In genomic region chr11:44592125-44592643, GRCh38 we compare ENCODE assay signal across 11 cellular contexts. TPM values are rescaled to one million over a fixed set of nuclear protein-coding genes. Genes with fewer than 3 reads are reported as not detected.
DNase-seq lines count a peak whose midpoint lies in the region; ATAC-seq, FAIRE-seq and TF ChIP-seq lines count a peak whose summit lies in the region.
"Had no signal": no experiment of that assay in that cellular context is flagged by ENCODE, and none has a peak within 500 bp of the region (broad histone marks: within the 10 kb centered on the region; RNA-seq: fewer than 3 reads in every experiment).

No MANE protein-coding gene starts in this region.

- intact Hi-C loops in right lobe of liver (cut with DNase I), result no loop called here
- intact Hi-C loops in HepG2 (cut with micrococcal nuclease; ENCODE audit: unreplicated experiment), result no loop called here

- H2AFZ ChIP-seq in HepG2 (ENCODE audit: low read length), result no peak overlapping the region

- H3K9me3 Mint-ChIP-seq in naive B cell, result no peaks in the 10 kb centered on the region

- H3K36me3 ChIP-seq in right lobe of liver (peaks cover 0 to 3% (median 0%) of the 10 kb centered on the region in 4 donors), HepG2 (replicated peaks in 1 of 2; ENCODE audit: control insufficient read depth in 1 of 2, insufficient read depth in 2 of 2, low read length in 2 of 2) (no peaks in the 10 kb centered on the region)

- H3K27ac ChIP-seq in right lobe of liver (no peak overlapping the region), HepG2 (ENCODE audit: extremely low read length, insufficient read depth, low read length) (no peak overlapping the region)

- ATAC-seq in right lobe of liver, result peak in 3 of 4 donors; percentile 4 to 16 (median 11)
- no peak for ATAC-seq in HepG2
- no peak for ATAC-seq in naive B cell (ENCODE audit: low read depth in 2 of 2)
- ATAC-seq in HG02642 (IDR thresholded peaks at IDR 0.05; ENCODE audit: poor library complexity, unreplicated experiment), result no peak
- ATAC-seq in GM18907 (IDR thresholded peaks at IDR 0.05; ENCODE audit: unreplicated experiment), result no peak

- no peak for TF ChIP-seq CTCF in right lobe of liver (IDR thresholded peaks at IDR 0.05)
- TF ChIP-seq CTCF in HepG2 (CRISPR knock-in tag; IDR thresholded peaks at IDR 0.05), result no peak
- no peak for TF ChIP-seq CTCF in choroid plexus epithelial cell (conservative IDR thresholded peaks at IDR 0.05; ENCODE audit: low read depth, low read length)

- H3K79me2 ChIP-seq in HepG2 (ENCODE audit: insufficient read depth, low read length), result no peaks in the 10 kb centered on the region

- H3K4me3 ChIP-seq in right lobe of liver (no peak overlapping the region), HepG2 (replicated peaks in 1 of 3; ENCODE audit: insufficient read depth in 1 of 3, low read depth in 2 of 3, low read length in 3 of 3) (no peak overlapping the region), choroid plexus epithelial cell (ENCODE audit: low read depth, low read length) (no peak overlapping the region)

- peaks cover 19 to 28% of the 10 kb centered on the region in 2 donors for H3K36me3 Mint-ChIP-seq in naive B cell

- no peak for TF ChIP-seq EP300 in HepG2 (IDR thresholded peaks at IDR 0.05; ENCODE audit: low read depth in 2 of 2, low read length in 2 of 2)
- TF ChIP-seq EP300 in HepG2 (CRISPR knock-in tag; IDR thresholded peaks at IDR 0.05; ENCODE audit: borderline replicate concordance), result no peak

- peak overlapping the region in 5 of 6 donors; percentile 49 to 99 (median 70) for H3K27ac Mint-ChIP-seq in naive B cell

- CTCF ChIA-PET in HepG2 (lab: Yijun Ruan, JAX; ENCODE audit: low intra/inter-chr PET ratio, low total read pairs), result no interaction called here

- DNase-seq in right lobe of liver, result no peak
- no peak for DNase-seq in HepG2 (ENCODE audit: low spot score)
- DNase-seq in choroid plexus epithelial cell (ENCODE audit: low read depth), result peak; percentile 59
- DNase-seq in naive B cell, result no peak
- no peak for DNase-seq in G401 (ENCODE audit: low spot score)
- no peak for DNase-seq in kidney glomerular epithelial cell (lab: John Stamatoyannopoulos, UW)
- DNase-seq: activated gamma-delta T cell, posterior cingulate gyrus had no signal

- BruUV-seq in HepG2 (replicated peaks; lab: Mats Ljungman, UMichigan), result no TSS peak

- H3K27me3 ChIP-seq in right lobe of liver (no peaks in the 10 kb centered on the region), HepG2 (ENCODE audit: control insufficient read depth in 1 of 2, insufficient read depth in 2 of 2, low read length in 2 of 2) (peaks cover 6 to 12% of the 10 kb centered on the region in 2 experiments; a peak in 3 of 5 replicates)

- no peaks in the 10 kb centered on the region for H3K27me3 Mint-ChIP-seq in naive B cell

- peaks cover 0 to 20% (median 4%) of the 10 kb centered on the region in 4 donors for H3K4me1 ChIP-seq in right lobe of liver
- H3K4me1 ChIP-seq in HepG2 (ENCODE audit: insufficient read depth, low read length), result no peaks in the 10 kb centered on the region

- no peaks in the 10 kb centered on the region for H4K20me1 ChIP-seq in HepG2 (ENCODE audit: insufficient read depth, low read length)

- TF ChIP-seq RAD21 in HepG2 (CRISPR knock-in tag; IDR thresholded peaks at IDR 0.05), result no peak

- H3K4me2 ChIP-seq in HepG2 (ENCODE audit: low read depth, low read length), result no peak overlapping the region

- no peak for FAIRE-seq in HepG2 (lab: Jason Lieb, UNC)
- FAIRE-seq: D721Med had no signal

- 85% methylated on average over 6 of the region's 9 CpGs for WGBS in right lobe of liver (ENCODE audit: insufficient coverage, low coverage, low lambda C conversion rate, missing lambda C conversion rate)
- 48% methylated on average over 8 of the region's 9 CpGs for WGBS in HepG2 (ENCODE audit: low lambda C conversion rate)

- POLR2A ChIA-PET in HepG2 (lab: Yijun Ruan, JAX), result no interaction called here

- TF ChIP-seq POLR2A in right lobe of liver (IDR thresholded peaks at IDR 0.05) (no peak), HepG2 (IDR thresholded peaks at IDR 0.05; ENCODE audit: insufficient read depth in 1 of 2, low read depth in 2 of 2, low read length in 2 of 2) (no peak)

- H3K9me3 ChIP-seq in right lobe of liver, result no peaks in the 10 kb centered on the region
- H3K9me3 ChIP-seq in HepG2 (ENCODE audit: low read length), result no peaks in the 10 kb centered on the region

- in situ Hi-C loops in HepG2 (cut with HindIII; ENCODE audit: extremely low pct_ligation_motif_present, low pct_unique_long_range_greater_than_20kb) (no loop called here), G401 (cut with HindIII; ENCODE audit: low sequenced_read_pairs) (no loop called here)

- peaks cover 41 to 67% (median 46%) of the 10 kb centered on the region in 3 donors for H3K4me1 Mint-ChIP-seq in naive B cell

- H3K4me3 Mint-ChIP-seq in naive B cell, result peak overlapping the region in 1 of 8 donors; percentile 63

- no peak overlapping the region for H3K9ac ChIP-seq in HepG2 (ENCODE audit: insufficient read depth, low read depth, low read length)

TF ChIP-seq in HepG2, 621 proteins besides CTCF, POLR2A, EP300 and RAD21 (continues in another document):
- TF ChIP-seq HOXA7 (CRISPR knock-in tag; IDR thresholded peaks at IDR 0.05), result no peak
- no peak for TF ChIP-seq ZNF780A (CRISPR knock-in tag; IDR thresholded peaks at IDR 0.05)
- no peak for TF ChIP-seq KDM3A (CRISPR knock-in tag; IDR thresholded peaks at IDR 0.05; ENCODE audit: low read depth)
- TF ChIP-seq RARG (CRISPR knock-in tag; IDR thresholded peaks at IDR 0.05; ENCODE audit: low read depth), result no peak
- TF ChIP-seq PITX1 (CRISPR knock-in tag; IDR thresholded peaks at IDR 0.05), result no peak
- TF ChIP-seq POLR2G (IDR thresholded peaks at IDR 0.05; ENCODE audit: low read depth, low read length), result no peak
- no peak for TF ChIP-seq ZFP36L2 (CRISPR knock-in tag; IDR thresholded peaks at IDR 0.05)
- TF ChIP-seq EED (CRISPR knock-in tag; IDR thresholded peaks at IDR 0.05), result no peak
- TF ChIP-seq, protein P1, sequence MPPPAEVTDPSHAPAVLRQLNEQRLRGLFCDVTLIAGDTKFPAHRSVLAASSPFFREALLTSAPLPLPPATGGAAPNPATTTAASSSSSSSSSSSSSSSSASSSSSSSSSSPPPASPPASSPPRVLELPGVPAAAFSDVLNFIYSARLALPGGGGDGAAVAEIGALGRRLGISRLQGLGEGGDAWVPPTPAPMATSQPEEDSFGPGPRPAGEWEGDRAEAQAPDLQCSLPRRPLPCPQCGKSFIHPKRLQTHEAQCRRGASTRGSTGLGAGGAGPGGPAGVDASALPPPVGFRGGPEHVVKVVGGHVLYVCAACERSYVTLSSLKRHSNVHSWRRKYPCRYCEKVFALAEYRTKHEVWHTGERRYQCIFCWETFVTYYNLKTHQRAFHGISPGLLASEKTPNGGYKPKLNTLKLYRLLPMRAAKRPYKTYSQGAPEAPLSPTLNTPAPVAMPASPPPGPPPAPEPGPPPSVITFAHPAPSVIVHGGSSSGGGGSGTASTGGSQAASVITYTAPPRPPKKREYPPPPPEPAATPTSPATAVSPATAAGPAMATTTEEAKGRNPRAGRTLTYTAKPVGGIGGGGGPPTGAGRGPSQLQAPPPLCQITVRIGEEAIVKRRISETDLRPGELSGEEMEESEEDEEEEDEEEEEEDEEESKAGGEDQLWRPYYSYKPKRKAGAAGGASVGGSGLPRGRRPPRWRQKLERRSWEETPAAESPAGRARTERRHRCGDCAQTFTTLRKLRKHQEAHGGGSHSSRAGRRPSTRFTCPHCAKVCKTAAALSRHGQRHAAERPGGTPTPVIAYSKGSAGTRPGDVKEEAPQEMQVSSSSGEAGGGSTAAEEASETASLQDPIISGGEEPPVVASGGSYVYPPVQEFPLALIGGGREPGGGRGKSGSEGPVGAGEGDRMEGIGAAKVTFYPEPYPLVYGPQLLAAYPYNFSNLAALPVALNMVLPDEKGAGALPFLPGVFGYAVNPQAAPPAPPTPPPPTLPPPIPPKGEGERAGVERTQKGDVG (CRISPR knock-in tag; IDR thresholded peaks at IDR 0.05; ENCODE audit: borderline replicate concordance), result no peak

RNA-seq across cellular contexts. Expression of gene CD82, which starts 26.7 kb away (rescaled TPM):
- total RNA-seq in right lobe of liver (10 to 100 TPM; 18.9 to 69.4 (median 48.6) TPM), HepG2 (2016; rRNA removed; fragmentation: Illumina TruSeq; extraction: Trizol) (not detected in 2 replicates)
- not detected in 2 replicates for total RNA-seq in HepG2 (2016; cell fraction: cytosol; rRNA removed; fragmentation: Illumina TruSeq; extraction: Trizol; ENCODE audit: low read depth)
- not detected in 2 replicates for total RNA-seq in HepG2 (2016; cell fraction: insoluble cytoplasmic fraction; rRNA removed; fragmentation: Illumina TruSeq; extraction: Trizol)
- not detected in 2 replicates for total RNA-seq in HepG2 (2016; cell fraction: membrane; rRNA removed; fragmentation: Illumina TruSeq; extraction: Trizol)
- not detected in 2 replicates for total RNA-seq in HepG2 (2016; cell fraction: nucleus; rRNA removed; fragmentation: Illumina TruSeq; extraction: Trizol)
- polyA plus RNA-seq in HepG2 (2011; rRNA removed) (0.05 and 0.24 TPM in 2 replicates), naive B cell (ENCODE audit: low read depth in 6 of 6) (100 to 1,000 TPM; 146 to 292 (median 225) TPM)
- polyA plus RNA-seq in HepG2 (2011; cell fraction: cytosol; rRNA removed), result 0.13 and 0.16 TPM in 2 replicates
- 0.33 TPM in 1 of 2 replicates, not detected in the other for polyA plus RNA-seq in HepG2 (2011; cell fraction: nucleus; rRNA removed)
- polyA plus RNA-seq in HepG2 (2012), result 0.19 TPM in 1 of 2 replicates, not detected in the other
- not detected in 2 replicates for polyA plus RNA-seq in HepG2 (2016; cell fraction: cytosol; fragmentation: Illumina TruSeq; extraction: Trizol; ENCODE audit: low read depth)
- polyA plus RNA-seq in HepG2 (2016; cell fraction: insoluble cytoplasmic fraction; fragmentation: Illumina TruSeq; extraction: Trizol; ENCODE audit: low read depth), result not detected in 2 replicates
- not detected in 2 replicates for polyA plus RNA-seq in HepG2 (2016; cell fraction: membrane; fragmentation: Illumina TruSeq; extraction: Trizol; ENCODE audit: low read depth)
- not detected in 2 replicates for polyA plus RNA-seq in HepG2 (2016; cell fraction: nucleus; fragmentation: Illumina TruSeq; extraction: Trizol; ENCODE audit: insufficient read depth, low read depth)
- 0.52 and 13.0 TPM in 2 replicates for polyA minus RNA-seq in HepG2 (2011; rRNA and poly(A)+ RNA removed; ENCODE audit: low replicate concordance)
- not detected in 2 replicates for polyA minus RNA-seq in HepG2 (2011; cell fraction: cytosol; rRNA and poly(A)+ RNA removed)
- not detected in 2 replicates for polyA minus RNA-seq in HepG2 (2011; cell fraction: nucleus; rRNA and poly(A)+ RNA removed)
- 16.1 and 18.7 TPM in 2 replicates for total RNA-seq in G401 (2014; rRNA removed; shearing (Covaris generic))

Comparison
In these comparisons a context has a peak if more than half of its experiments do, and no peak if none do; other contexts are left out.
1. ATAC-seq: peak in right lobe of liver (3 of 4); none in HepG2 (single experiment), naive B cell (0 of 2), HG02642 (single experiment) and GM18907 (single experiment).
2. RNA of gene CD82, which starts 26.7 kb away (total RNA-seq): 18.9 to 69.4 TPM in right lobe of liver and 16.1 to 18.7 TPM in G401; not detected in HepG2; every median in the first group is over 10 times any median in the second.